ENCODE assay signal across 10 cellular contexts in genomic region chr9:134551657-134552348, GRCh38.
DNase-seq lines count a peak whose midpoint lies in the region; ATAC-seq and TF ChIP-seq lines count a peak whose summit lies in the region.
"Had no signal": no experiment of that assay in that cellular context is flagged by ENCODE, and none has a peak within 500 bp of the region (broad histone marks: within the 10 kb centered on the region; RNA-seq: fewer than 3 reads in every experiment).

No MANE protein-coding gene starts in this region.

- peaks cover 0 to 2% of the 10 kb centered on the region in 2 donors for H3K27me3 Mint-ChIP-seq in natural killer cell treated with Interleukin-12 subunit alpha and Interleukin-12 subunit beta and Interleukin-15 and Interleukin-18, amount 100 ng/mL, for 72 hours
- H3K27me3 Mint-ChIP-seq in natural killer cell (ENCODE audit: low read depth in 2 of 2), result no peaks in the 10 kb centered on the region

- DNase-seq in natural killer cell treated with Interleukin-12 subunit alpha and Interleukin-12 subunit beta and Interleukin-15 and Interleukin-18, amount 100 ng/mL, for 72 hours (ENCODE audit: low spot score), result peak; percentile 56
- DNase-seq in natural killer cell (no peak), astrocyte of the hippocampus (ENCODE audit: low read depth, low spot score) (peak; percentile 98), left lobe of liver (ENCODE audit: low spot score) (no peak), DMS53 (lab: John Stamatoyannopoulos, UW) (no peak), NCI-H69 (lab: John Stamatoyannopoulos, UW) (no peak)
- no peak for DNase-seq in activated effector memory CD4-positive, alpha-beta T cell treated with Interleukin-2 at 50 U/mL for 16 hours
- DNase-seq: AML-193 had no signal

- ATAC-seq in natural killer cell treated with Interleukin-12 subunit alpha and Interleukin-12 subunit beta and Interleukin-15 and Interleukin-18, amount 100 ng/mL, for 72 hours, result no peak
- ATAC-seq in natural killer cell (no peak), left lobe of liver (peak; percentile 52), HG02571 (IDR thresholded peaks at IDR 0.05; ENCODE audit: unreplicated experiment) (no peak)

- TF ChIP-seq CTCF in natural killer cell (IDR thresholded peaks at IDR 0.05), result no peak

- intact Hi-C loops in natural killer cell (cut with micrococcal nuclease), result no loop called here

- H3K4me1 Mint-ChIP-seq in natural killer cell treated with Interleukin-12 subunit alpha and Interleukin-12 subunit beta and Interleukin-15 and Interleukin-18, amount 100 ng/mL, for 72 hours (ENCODE audit: low read depth in 2 of 2), result no peaks in the 10 kb centered on the region
- no peaks in the 10 kb centered on the region for H3K4me1 Mint-ChIP-seq in natural killer cell
- H3K4me1 Mint-ChIP-seq: memory B cell had no signal

- no peaks in the 10 kb centered on the region for H3K9me3 Mint-ChIP-seq in natural killer cell treated with Interleukin-12 subunit alpha and Interleukin-12 subunit beta and Interleukin-15 and Interleukin-18, amount 100 ng/mL, for 72 hours
- H3K9me3 Mint-ChIP-seq in natural killer cell, result no peaks in the 10 kb centered on the region
- H3K9me3 Mint-ChIP-seq: memory B cell had no signal

- no peak overlapping the region for H3K27ac Mint-ChIP-seq in natural killer cell treated with Interleukin-12 subunit alpha and Interleukin-12 subunit beta and Interleukin-15 and Interleukin-18, amount 100 ng/mL, for 72 hours
- H3K27ac Mint-ChIP-seq in natural killer cell, result no peak overlapping the region
- H3K27ac Mint-ChIP-seq: memory B cell had no signal

- no peak overlapping the region for H3K4me3 Mint-ChIP-seq in natural killer cell treated with Interleukin-12 subunit alpha and Interleukin-12 subunit beta and Interleukin-15 and Interleukin-18, amount 100 ng/mL, for 72 hours
- no peak overlapping the region for H3K4me3 Mint-ChIP-seq in natural killer cell
- H3K4me3 Mint-ChIP-seq: memory B cell had no signal

- no peaks in the 10 kb centered on the region for H3K36me3 Mint-ChIP-seq in natural killer cell treated with Interleukin-12 subunit alpha and Interleukin-12 subunit beta and Interleukin-15 and Interleukin-18, amount 100 ng/mL, for 72 hours
- H3K36me3 Mint-ChIP-seq in natural killer cell, result no peaks in the 10 kb centered on the region
- H3K36me3 Mint-ChIP-seq: memory B cell had no signal

Comparison
In these comparisons a context has a peak if more than half of its experiments do, and no peak if none do; other contexts are left out.
1. DNase-seq: peak in natural killer cell treated with Interleukin-12 subunit alpha and Interleukin-12 subunit beta and Interleukin-15 and Interleukin-18, amount 100 ng/mL, for 72 hours (single experiment) and astrocyte of the hippocampus (single experiment); none in natural killer cell (single experiment), left lobe of liver (single experiment), DMS53 (single experiment), NCI-H69 (single experiment) and activated effector memory CD4-positive, alpha-beta T cell treated with Interleukin-2 at 50 U/mL for 16 hours (single experiment).